ENCODE assay signal across 8 cellular contexts in genomic region chr10:103888113-103888841, GRCh38. TPM values are rescaled to one million over a fixed set of nuclear protein-coding genes. Genes with fewer than 3 reads are reported as not detected.
DNase-seq lines count a peak whose midpoint lies in the region; ATAC-seq and TF ChIP-seq lines count a peak whose summit lies in the region.

No MANE protein-coding gene starts in this region.

- H2AFZ ChIP-seq in Loucy (ENCODE audit: low read length) (no peak overlapping the region), SU-DHL-6 (ENCODE audit: low read depth, low read length, severe bottlenecking) (no peak overlapping the region)

- ATAC-seq in HG02623 (IDR thresholded peaks at IDR 0.05; ENCODE audit: unreplicated experiment), result no peak

- H3K4me3 Mint-ChIP-seq in endothelial cell (ENCODE audit: unreplicated experiment) (no peak overlapping the region), type B pancreatic cell (peak overlapping the region; percentile 19)

- H4K20me1 ChIP-seq in Loucy (ENCODE audit: insufficient read depth, low read length, poor library complexity, severe bottlenecking) (no peaks in the 10 kb centered on the region), SU-DHL-6 (ENCODE audit: low read depth, low read length) (no peaks in the 10 kb centered on the region)

- H3K36me3 ChIP-seq in Loucy (ENCODE audit: insufficient read depth, low read length), result peaks cover 43% of the 10 kb centered on the region; the same call in 1 of the 2 replicates
- H3K36me3 ChIP-seq in SU-DHL-6 (ENCODE audit: low read length), result no peaks in the 10 kb centered on the region
- peaks cover 17% of the 10 kb centered on the region for H3K36me3 ChIP-seq in mesodermal cell (ENCODE audit: control insufficient read depth, insufficient read depth, low read length)

- H3K4me1 Mint-ChIP-seq in endothelial cell (ENCODE audit: unreplicated experiment) (no peaks in the 10 kb centered on the region), type B pancreatic cell (ENCODE audit: unreplicated experiment) (peaks cover 21% of the 10 kb centered on the region)

- H3K4me1 ChIP-seq in Loucy (ENCODE audit: insufficient read depth, low read length, poor library complexity, severe bottlenecking) (no peaks in the 10 kb centered on the region), mesodermal cell (ENCODE audit: control insufficient read depth, insufficient read depth, low read length, poor library complexity, severe bottlenecking) (peaks cover 16% of the 10 kb centered on the region)

- H3K27me3 ChIP-seq in Loucy (ENCODE audit: insufficient read depth, low read length, poor library complexity, severe bottlenecking) (no peaks in the 10 kb centered on the region), SU-DHL-6 (ENCODE audit: low read length) (no peaks in the 10 kb centered on the region)

- H3K9me3 Mint-ChIP-seq in endothelial cell (ENCODE audit: unreplicated experiment) (no peaks in the 10 kb centered on the region), type B pancreatic cell (no peaks in the 10 kb centered on the region)

- H3K9ac ChIP-seq in Loucy (ENCODE audit: low read depth, low read length, poor library complexity, severe bottlenecking), result no peak overlapping the region
- H3K9ac ChIP-seq in SU-DHL-6 (ENCODE audit: low read length), result no peak overlapping the region

- no peak overlapping the region for H3K27ac ChIP-seq in SU-DHL-6 (ENCODE audit: low read depth, low read length)
- H3K27ac ChIP-seq in mesodermal cell (ENCODE audit: low read depth, low read length, severe bottlenecking), result peak overlapping the region; percentile 47

- no peaks in the 10 kb centered on the region for H3K36me3 Mint-ChIP-seq in endothelial cell (ENCODE audit: low read depth, unreplicated experiment)
- H3K36me3 Mint-ChIP-seq in type B pancreatic cell, result peaks cover 8% of the 10 kb centered on the region

- H3K79me2 ChIP-seq in Loucy (ENCODE audit: insufficient read depth, low read length), result no peaks in the 10 kb centered on the region
- H3K79me2 ChIP-seq in SU-DHL-6 (ENCODE audit: insufficient read depth, low read length), result no peaks in the 10 kb centered on the region

- no peak overlapping the region for H3K27ac Mint-ChIP-seq in endothelial cell (ENCODE audit: unreplicated experiment)
- peak overlapping the region; percentile 91 for H3K27ac Mint-ChIP-seq in type B pancreatic cell

- H3K4me2 ChIP-seq in Loucy (ENCODE audit: low read depth, low read length, poor library complexity, severe bottlenecking) (no peak overlapping the region), SU-DHL-6 (ENCODE audit: low read depth, low read length, poor library complexity, severe bottlenecking) (no peak overlapping the region)

- DNase-seq in D341Med (ENCODE audit: low spot score) (peak; percentile 33), GM19238 (ENCODE audit: insufficient read length, low spot score) (peak; percentile 22), endothelial cell (ENCODE audit: low spot score) (no peak), type B pancreatic cell (ENCODE audit: extremely low spot score, unreplicated experiment) (no peak)

- H3K9me2 ChIP-seq in Loucy (replicated peaks; ENCODE audit: low read depth, low read length) (no peaks in the 10 kb centered on the region), SU-DHL-6 (replicated peaks; ENCODE audit: insufficient read depth, low read length) (no peaks in the 10 kb centered on the region)

- TF ChIP-seq CTCF in Loucy (conservative IDR thresholded peaks at IDR 0.05; ENCODE audit: low read length) (peak; percentile 98), SU-DHL-6 (IDR thresholded peaks at IDR 0.05; ENCODE audit: insufficient read depth, low read length, poor library complexity, severe bottlenecking) (peak; percentile 90), endothelial cell (IDR thresholded peaks at IDR 0.05; ENCODE audit: unreplicated experiment) (peak; percentile 87), type B pancreatic cell (conservative IDR thresholded peaks at IDR 0.05) (peak; percentile 90)

- H3K4me3 ChIP-seq in Loucy (ENCODE audit: low read length, poor library complexity, severe bottlenecking), result no peak overlapping the region
- H3K4me3 ChIP-seq in SU-DHL-6 (ENCODE audit: insufficient read depth, low read length, poor library complexity, severe bottlenecking), result no peak overlapping the region
- no peak overlapping the region for H3K4me3 ChIP-seq in mesodermal cell (ENCODE audit: extremely low read depth, insufficient read depth, low read length, poor library complexity, severe bottlenecking)

- H3K9me3 ChIP-seq in Loucy (ENCODE audit: insufficient read depth, low read depth, low read length) (no peaks in the 10 kb centered on the region), SU-DHL-6 (ENCODE audit: insufficient read depth, low read length) (no peaks in the 10 kb centered on the region), mesodermal cell (ENCODE audit: control insufficient read depth, low read length) (no peaks in the 10 kb centered on the region)

- WGBS in mesodermal cell (ENCODE audit: insufficient coverage in 2 of 2), 2 experiments, result 28 to 40% methylated on average over 1 to 2 of the region's 6 CpGs

- H3K27me3 Mint-ChIP-seq in endothelial cell (ENCODE audit: unreplicated experiment), result no peaks in the 10 kb centered on the region
- H3K27me3 Mint-ChIP-seq in type B pancreatic cell, result no peaks in the 10 kb centered on the region

- H3F3A ChIP-seq in Loucy (ENCODE audit: low read depth) (no peaks in the 10 kb centered on the region), SU-DHL-6 (ENCODE audit: insufficient read depth) (no peaks in the 10 kb centered on the region)

RNA-seq across cellular contexts. Expression of gene STN1, which starts 29.7 kb away (rescaled TPM):
- 11.5 TPM for total RNA-seq in endothelial cell (ENCODE audit: unreplicated experiment)
- 26.8 TPM for polyA plus RNA-seq in mesodermal cell (2013, experiment 1 of 2)
- polyA plus RNA-seq in mesodermal cell (2013, experiment 2 of 2), result 30.0 TPM
- total RNA-seq in type B pancreatic cell (ENCODE audit: low replicate concordance), result 33.0 and 75.1 TPM in 2 replicates

RNA-seq across cellular contexts. Expression of gene SH3PXD2A, which starts 32.9 kb away (rescaled TPM):
- 59.9 TPM for total RNA-seq in endothelial cell (ENCODE audit: unreplicated experiment)
- polyA plus RNA-seq in mesodermal cell (2013, experiment 1 of 2), result 29.9 TPM
- polyA plus RNA-seq in mesodermal cell (2013, experiment 2 of 2), result 27.2 TPM
- 22.3 and 38.6 TPM in 2 replicates for total RNA-seq in type B pancreatic cell (ENCODE audit: low replicate concordance)

Comparison
In these comparisons a context has a peak if more than half of its experiments do, and no peak if none do; other contexts are left out.
1. DNase-seq: peak in D341Med (single experiment) and GM19238 (single experiment); none in endothelial cell (single experiment) and type B pancreatic cell (single experiment).
2. Peak in every context shown above with its lines, with median percentiles within 50 percentile points of each other: CTCF ChIP-seq.